In genomic region chr17:43216762-43217613, GRCh38 we compare ENCODE assay signal across 1 cellular context.
TF ChIP-seq lines count a peak whose summit lies in the region.

No MANE protein-coding gene starts in this region.

TF ChIP-seq in HepG2, 621 proteins besides CTCF, POLR2A, EP300 and RAD21 (continued from another document and continues in another):
- no peak for TF ChIP-seq DBP (CRISPR knock-in tag; IDR thresholded peaks at IDR 0.05; ENCODE audit: not compliant biosample characterization)
- TF ChIP-seq PHF5A (CRISPR knock-in tag; IDR thresholded peaks at IDR 0.05; ENCODE audit: low read depth, unreplicated experiment) = peak; percentile 97
- TF ChIP-seq ZNF281 (CRISPR knock-in tag; IDR thresholded peaks at IDR 0.05; ENCODE audit: borderline replicate concordance) = peak; percentile 67
- TF ChIP-seq NFE2L2 (IDR thresholded peaks at IDR 0.05; ENCODE audit: low read length) = peak; percentile 27; the same call in 1 of the 2 replicates
- peak; percentile 54; the same call in 1 of the 2 replicates for TF ChIP-seq NR2F2 (IDR thresholded peaks at IDR 0.05; ENCODE audit: borderline replicate concordance, low read depth)
- TF ChIP-seq ZMAT3 (CRISPR knock-in tag; conservative IDR thresholded peaks at IDR 0.05) = peak; percentile 90
- peak; percentile 88; the same call in 1 of the 3 replicates for TF ChIP-seq MXI1 (IDR thresholded peaks at IDR 0.05; ENCODE audit: borderline replicate concordance, low read depth, low read length)
- TF ChIP-seq ZNF264 (CRISPR knock-in tag; IDR thresholded peaks at IDR 0.05) = peak; percentile 79
- no peak for TF ChIP-seq REXO4 (CRISPR knock-in tag; IDR thresholded peaks at IDR 0.05; ENCODE audit: borderline replicate concordance)
- no peak; the same call in 1 of the 2 replicates for TF ChIP-seq ZMYM4 (CRISPR knock-in tag; IDR thresholded peaks at IDR 0.05)
- TF ChIP-seq FOXM1 (CRISPR knock-in tag; IDR thresholded peaks at IDR 0.05) = no peak
- TF ChIP-seq CEBPG (CRISPR knock-in tag; IDR thresholded peaks at IDR 0.05) = peak; percentile 57
- TF ChIP-seq ARID2 (CRISPR knock-in tag; IDR thresholded peaks at IDR 0.05; ENCODE audit: borderline replicate concordance) = peak; percentile 90; the same call in 1 of the 2 replicates
- TF ChIP-seq TBX2 (CRISPR knock-in tag; IDR thresholded peaks at IDR 0.05; ENCODE audit: borderline replicate concordance) = peak; percentile 83
- no peak for TF ChIP-seq CHD4 (IDR thresholded peaks at IDR 0.05; ENCODE audit: borderline replicate concordance, low read length)
- peak; percentile 61; the same call in 1 of the 2 replicates for TF ChIP-seq DMTF1 (CRISPR knock-in tag; IDR thresholded peaks at IDR 0.05)
- TF ChIP-seq THRA (CRISPR knock-in tag; IDR thresholded peaks at IDR 0.05; ENCODE audit: borderline replicate concordance) = peak; percentile 46; the same call in 1 of the 2 replicates
- peak; percentile 77; the same call in 1 of the 2 replicates for TF ChIP-seq ZNF788 (CRISPR knock-in tag; IDR thresholded peaks at IDR 0.05; ENCODE audit: borderline replicate concordance)
- TF ChIP-seq ZNF274 (CRISPR knock-in tag; IDR thresholded peaks at IDR 0.05) = peak; percentile 34
- TF ChIP-seq ZNF432 (CRISPR knock-in tag; IDR thresholded peaks at IDR 0.05; ENCODE audit: borderline replicate concordance) = no peak
- TF ChIP-seq KLF12 (CRISPR knock-in tag; IDR thresholded peaks at IDR 0.05; ENCODE audit: borderline replicate concordance) = no peak; the same call in 1 of the 2 replicates
- 0 out of 2 replicates have a peak, but pooled peaks have one; percentile 42 for TF ChIP-seq FOXK2 (IDR thresholded peaks at IDR 0.05)
- no peak for TF ChIP-seq CENPX (CRISPR knock-in tag; IDR thresholded peaks at IDR 0.05)
- no peak for TF ChIP-seq SETDB1 (CRISPR knock-in tag; IDR thresholded peaks at IDR 0.05; ENCODE audit: borderline replicate concordance)
- TF ChIP-seq ZNF564 (CRISPR knock-in tag; IDR thresholded peaks at IDR 0.05) = no peak; the same call in 1 of the 2 replicates
- TF ChIP-seq ZNF282 (IDR thresholded peaks at IDR 0.05; ENCODE audit: partially characterized antibody) = no peak
- peak; percentile 45; the same call in 1 of the 2 replicates for TF ChIP-seq MBD4 (IDR thresholded peaks at IDR 0.05; ENCODE audit: borderline replicate concordance, low read length)
- no peak for TF ChIP-seq ZNF10 (CRISPR knock-in tag; IDR thresholded peaks at IDR 0.05; ENCODE audit: borderline replicate concordance, low read depth)
- TF ChIP-seq CBX5 (CRISPR knock-in tag; IDR thresholded peaks at IDR 0.05; ENCODE audit: borderline replicate concordance) = peak; percentile 39; the same call in 1 of the 2 replicates
- TF ChIP-seq FOXJ3 (CRISPR knock-in tag; IDR thresholded peaks at IDR 0.05; ENCODE audit: borderline replicate concordance) = peak; percentile 75; the same call in 1 of the 2 replicates
- TF ChIP-seq ZIK1 (CRISPR knock-in tag; IDR thresholded peaks at IDR 0.05; ENCODE audit: borderline replicate concordance, low read depth) = no peak; the same call in 1 of the 2 replicates
- no peak for TF ChIP-seq ZNF577 (CRISPR knock-in tag; IDR thresholded peaks at IDR 0.05; ENCODE audit: borderline replicate concordance, low read depth)
- peak; percentile 81 for TF ChIP-seq ZNF362 (CRISPR knock-in tag; IDR thresholded peaks at IDR 0.05; ENCODE audit: borderline replicate concordance)
- peak; percentile 31 for TF ChIP-seq FOSL2 (CRISPR knock-in tag; IDR thresholded peaks at IDR 0.05)
- TF ChIP-seq PATZ1 (CRISPR knock-in tag; IDR thresholded peaks at IDR 0.05) = peak; percentile 89
- TF ChIP-seq ZNF878 (CRISPR knock-in tag; IDR thresholded peaks at IDR 0.05) = no peak; the same call in 1 of the 2 replicates
- TF ChIP-seq MTA1 (CRISPR knock-in tag; IDR thresholded peaks at IDR 0.05; ENCODE audit: borderline replicate concordance) = peak; percentile 84
- no peak for TF ChIP-seq EZH2 (conservative IDR thresholded peaks at IDR 0.05; ENCODE audit: low read depth, low read length)
- peak; percentile 98; the same call in 1 of the 2 replicates for TF ChIP-seq RNF219 (CRISPR knock-in tag; IDR thresholded peaks at IDR 0.05)
- TF ChIP-seq TARDBP (CRISPR knock-in tag; IDR thresholded peaks at IDR 0.05) = peak; percentile 95
- TF ChIP-seq ZNF280D (CRISPR knock-in tag; IDR thresholded peaks at IDR 0.05) = peak; percentile 97
- TF ChIP-seq PRDM4 (CRISPR knock-in tag; IDR thresholded peaks at IDR 0.05; ENCODE audit: borderline replicate concordance) = 0 out of 2 replicates have a peak, but pooled peaks have one; percentile 26
